Comparison of ENCODE assay signal across 16 cellular contexts in genomic region chr10:113140612-113141011, GRCh38.
DNase-seq lines count a peak whose midpoint lies in the region; ATAC-seq and TF ChIP-seq lines count a peak whose summit lies in the region.
"Had no signal": no experiment of that assay in that cellular context is flagged by ENCODE, and none has a peak within 500 bp of the region (broad histone marks: within the 10 kb centered on the region; RNA-seq: fewer than 3 reads in every experiment).

No MANE protein-coding gene starts in this region.

- peaks cover 13% of the 10 kb centered on the region for H3K4me1 ChIP-seq in mesendoderm (ENCODE audit: control insufficient read depth, low read depth, low read length)

- peaks cover 53% of the 10 kb centered on the region for H3K4me1 Mint-ChIP-seq in WTC11
- peaks cover 22% of the 10 kb centered on the region for H3K4me1 Mint-ChIP-seq in neural crest cell
- H3K4me1 Mint-ChIP-seq in natural killer cell treated with Interleukin-12 subunit alpha and Interleukin-12 subunit beta and Interleukin-15 and Interleukin-18, amount 100 ng/mL, for 72 hours (ENCODE audit: low read depth in 2 of 2) = no peaks in the 10 kb centered on the region
- no peaks in the 10 kb centered on the region for H3K4me1 Mint-ChIP-seq in activated CD8-positive, alpha-beta T cell treated with anti-CD3 and anti-CD28 coated beads, Interleukin-2, amount 10 ng/mL, durations not matched to agents 7 days and 5 days (ENCODE audit: low read depth)

- H3K4me3 Mint-ChIP-seq in WTC11 (no peak overlapping the region), neural crest cell (peak overlapping the region; percentile 17)
- no peak overlapping the region for H3K4me3 Mint-ChIP-seq in natural killer cell treated with Interleukin-12 subunit alpha and Interleukin-12 subunit beta and Interleukin-15 and Interleukin-18, amount 100 ng/mL, for 72 hours
- no peak overlapping the region for H3K4me3 Mint-ChIP-seq in activated CD8-positive, alpha-beta T cell treated with anti-CD3 and anti-CD28 coated beads, Interleukin-2, amount 10 ng/mL, durations not matched to agents 7 days and 5 days
- H3K4me3 Mint-ChIP-seq: CD4-positive, alpha-beta T cell; HFFc6 had no signal

- peaks cover 2% of the 10 kb centered on the region for H3K36me3 ChIP-seq in mesendoderm (ENCODE audit: control insufficient read depth, insufficient read depth, low read length)

- no peak for ATAC-seq in WTC11
- ATAC-seq in natural killer cell treated with Interleukin-12 subunit alpha and Interleukin-12 subunit beta and Interleukin-15 and Interleukin-18, amount 100 ng/mL, for 72 hours = no peak
- ATAC-seq in activated CD8-positive, alpha-beta T cell treated with anti-CD3 and anti-CD28 coated beads, Interleukin-2, amount 10 ng/mL, durations not matched to agents 7 days and 5 days = no peak
- ATAC-seq: HCT116 had no signal

- POLR2A ChIA-PET in WTC11 (lab: Charles Lee) = no interaction called here
- POLR2A ChIA-PET in activated CD8-positive, alpha-beta T cell treated with anti-CD3 and anti-CD28 coated beads, Interleukin-2, amount 10 ng/mL, durations not matched to agents 7 days and 5 days (lab: Charles Lee) = no interaction called here

- no peak overlapping the region for H3K4me3 ChIP-seq in mesendoderm (ENCODE audit: low read length)

- H3K4ac ChIP-seq in mesendoderm (ENCODE audit: low read depth, low read length) = no peak overlapping the region

- no peak overlapping the region for H3K9ac ChIP-seq in mesendoderm (ENCODE audit: low read length)

- H3K56ac ChIP-seq in mesendoderm (ENCODE audit: low read length) = no peak overlapping the region

- H3K18ac ChIP-seq in mesendoderm (ENCODE audit: low read length) = no peak overlapping the region

- H3K27ac Mint-ChIP-seq in WTC11 = peak overlapping the region; percentile 72
- H3K27ac Mint-ChIP-seq in neural crest cell (ENCODE audit: unreplicated experiment) = peak overlapping the region; percentile 62
- H3K27ac Mint-ChIP-seq in natural killer cell treated with Interleukin-12 subunit alpha and Interleukin-12 subunit beta and Interleukin-15 and Interleukin-18, amount 100 ng/mL, for 72 hours = no peak overlapping the region
- H3K27ac Mint-ChIP-seq in activated CD8-positive, alpha-beta T cell treated with anti-CD3 and anti-CD28 coated beads, Interleukin-2, amount 10 ng/mL, durations not matched to agents 7 days and 5 days = no peak overlapping the region
- H3K27ac Mint-ChIP-seq: CD4-positive, alpha-beta T cell; HFFc6 had no signal

- no peak overlapping the region for H2AK5ac ChIP-seq in mesendoderm (ENCODE audit: low read length)

- H3K36me3 Mint-ChIP-seq in WTC11 (peaks cover 28% of the 10 kb centered on the region), neural crest cell (ENCODE audit: low read depth) (peaks cover 6% of the 10 kb centered on the region)
- H3K36me3 Mint-ChIP-seq in natural killer cell treated with Interleukin-12 subunit alpha and Interleukin-12 subunit beta and Interleukin-15 and Interleukin-18, amount 100 ng/mL, for 72 hours = no peaks in the 10 kb centered on the region
- H3K36me3 Mint-ChIP-seq in activated CD8-positive, alpha-beta T cell treated with anti-CD3 and anti-CD28 coated beads, Interleukin-2, amount 10 ng/mL, durations not matched to agents 7 days and 5 days (ENCODE audit: low read depth) = no peaks in the 10 kb centered on the region

- no peaks in the 10 kb centered on the region for H3K27me3 ChIP-seq in mesendoderm (ENCODE audit: insufficient read depth, low read length, poor library complexity)

- TF ChIP-seq CTCF in WTC11 (IDR thresholded peaks at IDR 0.05) (no peak), neural crest cell (conservative IDR thresholded peaks at IDR 0.05) (no peak)

- no peak for DNase-seq in WTC11 (ENCODE audit: low spot score)
- DNase-seq in mesendoderm = peak; percentile 51
- no peak for DNase-seq in neural crest cell (ENCODE audit: low read depth, low spot score)
- DNase-seq in activated T-cell treated with anti-CD3 and anti-CD28 coated beads for 4 hours = no peak
- no peak for DNase-seq in natural killer cell treated with Interleukin-12 subunit alpha and Interleukin-12 subunit beta and Interleukin-15 and Interleukin-18, amount 100 ng/mL, for 72 hours (ENCODE audit: low spot score)
- no peak for DNase-seq in activated CD8-positive, alpha-beta T cell treated with anti-CD3 and anti-CD28 coated beads, Interleukin-2, amount 10 ng/mL, durations not matched to agents 7 days and 5 days
- DNase-seq: ACHN; Caco-2; CD4-positive, alpha-beta T cell; DMS153; DMS79; GDM1; HFFc6 had no signal

- WGBS in mesendoderm (ENCODE audit: extremely low coverage, insufficient coverage, low lambda C conversion rate) = no CpG with 5 or more reads among the region's 4 CpGs

- H2BK15ac ChIP-seq in mesendoderm (replicated peaks; ENCODE audit: low read depth) = no peak overlapping the region

- H3K4me2 ChIP-seq in mesendoderm (ENCODE audit: low read length) = no peak overlapping the region

- H3K27me3 Mint-ChIP-seq in WTC11 (ENCODE audit: low read depth) (no peaks in the 10 kb centered on the region), neural crest cell (ENCODE audit: low read depth) (peaks cover 23% of the 10 kb centered on the region)
- peaks cover 3 to 5% of the 10 kb centered on the region in 2 donors for H3K27me3 Mint-ChIP-seq in natural killer cell treated with Interleukin-12 subunit alpha and Interleukin-12 subunit beta and Interleukin-15 and Interleukin-18, amount 100 ng/mL, for 72 hours
- H3K27me3 Mint-ChIP-seq in activated CD8-positive, alpha-beta T cell treated with anti-CD3 and anti-CD28 coated beads, Interleukin-2, amount 10 ng/mL, durations not matched to agents 7 days and 5 days (ENCODE audit: low read depth) = no peaks in the 10 kb centered on the region
- H3K27me3 Mint-ChIP-seq: CD4-positive, alpha-beta T cell had no signal

- no peak overlapping the region for H3K23ac ChIP-seq in mesendoderm (ENCODE audit: low read length)

- peaks cover 19% of the 10 kb centered on the region for H3K79me1 ChIP-seq in mesendoderm (ENCODE audit: low read length)

- H3K79me2 ChIP-seq in mesendoderm (ENCODE audit: control insufficient read depth, insufficient read depth, low read length) = peaks cover 10% of the 10 kb centered on the region

- no peak overlapping the region for H3K27ac ChIP-seq in mesendoderm (ENCODE audit: low read depth, low read length)
- H3K27ac ChIP-seq: C4-2B, HL-60 had no signal

- H2BK5ac ChIP-seq in mesendoderm (ENCODE audit: low read length) = no peak overlapping the region

- H3K9me3 Mint-ChIP-seq in WTC11 = no peaks in the 10 kb centered on the region
- H3K9me3 Mint-ChIP-seq in neural crest cell = no peaks in the 10 kb centered on the region
- H3K9me3 Mint-ChIP-seq in natural killer cell treated with Interleukin-12 subunit alpha and Interleukin-12 subunit beta and Interleukin-15 and Interleukin-18, amount 100 ng/mL, for 72 hours = no peaks in the 10 kb centered on the region
- no peaks in the 10 kb centered on the region for H3K9me3 Mint-ChIP-seq in activated CD8-positive, alpha-beta T cell treated with anti-CD3 and anti-CD28 coated beads, Interleukin-2, amount 10 ng/mL, durations not matched to agents 7 days and 5 days (ENCODE audit: insufficient read depth)
- H3K9me3 Mint-ChIP-seq: CD4-positive, alpha-beta T cell; HFFc6 had no signal

- H4K5ac ChIP-seq in mesendoderm (ENCODE audit: low read length) = no peak overlapping the region

- CTCF ChIA-PET in WTC11 (lab: Charles Lee) = interaction anchor here (1.1 kb wide), 1 partner anchor 14 kb away, joined by 3 read pairs; no protein-coding TSS in a partner anchor
- CTCF ChIA-PET in activated CD8-positive, alpha-beta T cell treated with anti-CD3 and anti-CD28 coated beads, Interleukin-2, amount 10 ng/mL, durations not matched to agents 7 days and 5 days (lab: Charles Lee) = no interaction called here

- H2BK120ac ChIP-seq in mesendoderm (ENCODE audit: low read depth, low read length) = no peak overlapping the region

- no peak overlapping the region for H4K8ac ChIP-seq in mesendoderm (ENCODE audit: low read depth, low read length)

TF ChIP-seq in WTC11, 78 proteins besides CTCF, POLR2A, EP300 and RAD21:
- TF ChIP-seq USF2 (CRISPR knock-in tag; IDR thresholded peaks at IDR 0.05) = no peak

Comparison
In these comparisons a context has a peak if more than half of its experiments do, and no peak if none do; other contexts are left out.
1. H3K27ac Mint-ChIP-seq: peak in WTC11 (single experiment) and neural crest cell (single experiment); none in natural killer cell treated with Interleukin-12 subunit alpha and Interleukin-12 subunit beta and Interleukin-15 and Interleukin-18, amount 100 ng/mL, for 72 hours (0 of 2) and activated CD8-positive, alpha-beta T cell treated with anti-CD3 and anti-CD28 coated beads, Interleukin-2, amount 10 ng/mL, durations not matched to agents 7 days and 5 days (single experiment).